Comparison of ENCODE assay signal across 7 cellular contexts in genomic region chr10:102596506-102596971, GRCh38. TPM values are rescaled to one million over a fixed set of nuclear protein-coding genes. Genes with fewer than 3 reads are reported as not detected.
DNase-seq lines count a peak whose midpoint lies in the region; ATAC-seq and TF ChIP-seq lines count a peak whose summit lies in the region.

No MANE protein-coding gene starts in this region.

- H3K27ac ChIP-seq in OCI-LY1 (ENCODE audit: low read depth, low read length, poor library complexity, severe bottlenecking) = no peak overlapping the region
- H3K27ac ChIP-seq in left lung = peak overlapping the region in 1 of 2 donors; percentile 63
- peak overlapping the region in 1 of 2 donors; percentile 16 for H3K27ac ChIP-seq in testis

- no peaks in the 10 kb centered on the region for H3K27me3 ChIP-seq in OCI-LY1 (ENCODE audit: insufficient read depth, low read length)
- H3K27me3 ChIP-seq in left lung = no peaks in the 10 kb centered on the region
- no peaks in the 10 kb centered on the region for H3K27me3 ChIP-seq in testis

- ATAC-seq in left lung = peak; percentile 91
- ATAC-seq in GM21390 (IDR thresholded peaks at IDR 0.05; ENCODE audit: unreplicated experiment) = no peak

- no peaks in the 10 kb centered on the region for H3K9me2 ChIP-seq in OCI-LY1 (ENCODE audit: low read depth, low read length)

- H3K9ac ChIP-seq in OCI-LY1 (ENCODE audit: low read length) = no peak overlapping the region

- no peaks in the 10 kb centered on the region for H3F3A ChIP-seq in OCI-LY1 (ENCODE audit: insufficient read depth, low read length)

- no peaks in the 10 kb centered on the region for H4K20me1 ChIP-seq in OCI-LY1 (ENCODE audit: insufficient read depth, low read length)

- H3K4me3 ChIP-seq in OCI-LY1 (ENCODE audit: low read depth, low read length, poor library complexity, severe bottlenecking) = no peak overlapping the region
- no peak overlapping the region for H3K4me3 ChIP-seq in left lung
- H3K4me3 ChIP-seq in testis = no peak overlapping the region

- H3K9me3 ChIP-seq in OCI-LY1 (ENCODE audit: low read length) (no peaks in the 10 kb centered on the region), left lung (no peaks in the 10 kb centered on the region), testis (no peaks in the 10 kb centered on the region)

- DNase-seq in ELF-1 (ENCODE audit: low read depth, low spot score) (peak; percentile 76), HK-2 (ENCODE audit: unreplicated experiment) (peak; percentile 52), cerebellum (ENCODE audit: low spot score) (peak; percentile 81), left lung (no peak), testis (peak; percentile 67)

- H3K36me3 ChIP-seq in OCI-LY1 (ENCODE audit: insufficient read depth, low read length) (no peaks in the 10 kb centered on the region), left lung (peaks cover 0 to 55% of the 10 kb centered on the region in 2 donors), testis (ENCODE audit: low read depth, missing control alignments) (no peaks in the 10 kb centered on the region)

- no peak overlapping the region for H2AFZ ChIP-seq in OCI-LY1 (ENCODE audit: low read length)

- intact Hi-C loops in left lung (cut with DNase I) = loop anchor here in 1 of 2 donors (10.0 kb wide), 1 partner anchor 202 kb away; the partner anchor contains the start of gene NFKB2
- intact Hi-C loops in testis (cut with DNase I; ENCODE audit: low total_unique reads) = no loop called here

- WGBS in testis, 2 donors = 54 to 72% methylated on average over 3 of the region's 3 CpGs

- no peak for TF ChIP-seq POLR2A in testis (IDR thresholded peaks at IDR 0.05)

- no peak overlapping the region for H3K4me2 ChIP-seq in OCI-LY1 (ENCODE audit: low read length)

- TF ChIP-seq CTCF in OCI-LY1 (IDR thresholded peaks at IDR 0.05; ENCODE audit: low read length) (peak; percentile 57), left lung (IDR thresholded peaks at IDR 0.05) (peak; percentile 67 to 79), testis (IDR thresholded peaks at IDR 0.05) (peak; percentile 46 to 65 (median 58))

- H3K79me2 ChIP-seq in OCI-LY1 (ENCODE audit: insufficient read depth, low read length) = no peaks in the 10 kb centered on the region

- H3K4me1 ChIP-seq in OCI-LY1 (ENCODE audit: insufficient read depth, low read length, severe bottlenecking) (no peaks in the 10 kb centered on the region), left lung (peaks cover 3 to 51% of the 10 kb centered on the region in 2 donors), testis (peaks cover 32% of the 10 kb centered on the region)

RNA-seq across cellular contexts. Expression of gene TRIM8, which starts 47.7 kb away (rescaled TPM):
- 50.3 TPM for total RNA-seq in cerebellum
- 100 to 1,000 TPM; 123 to 180 TPM for total RNA-seq in left lung
- 100 to 1,000 TPM; 114 to 170 TPM for total RNA-seq in testis
- polyA plus RNA-seq in testis (ENCODE audit: insufficient read depth, low read depth, low replicate concordance) = 69.8 TPM

Comparison
In these comparisons a context has a peak if more than half of its experiments do, and no peak if none do; other contexts are left out.
1. DNase-seq: peak in ELF-1 (single experiment), HK-2 (single experiment), cerebellum (single experiment) and testis (single experiment); none in left lung (0 of 2).
2. Peak in every context shown above with its lines, with median percentiles within 50 percentile points of each other: CTCF ChIP-seq.